8 cellular contexts compared by ENCODE assay signal in genomic region chr2:33033524-33034150, GRCh38.
DNase-seq lines count a peak whose midpoint lies in the region; ATAC-seq and TF ChIP-seq lines count a peak whose summit lies in the region.

No MANE protein-coding gene starts in this region.

- H3K9me3 ChIP-seq in liver (ENCODE audit: control insufficient read depth in 4 of 4, low read length in 3 of 4): no peaks in the 10 kb centered on the region

- TF ChIP-seq RAD21 in liver (IDR thresholded peaks at IDR 0.05): peak; percentile 93 to 98

- H3K4me3 Mint-ChIP-seq in MCF 10A (ENCODE audit: unreplicated experiment): no peak overlapping the region
- no peak overlapping the region for H3K4me3 Mint-ChIP-seq in activated naive CD8-positive, alpha-beta T cell treated with anti-CD3 and anti-CD28 coated beads for 36 hours

- H3K27ac ChIP-seq in liver (ENCODE audit: low read depth in 1 of 2, low read length in 2 of 2): no peak overlapping the region

- H3K27ac Mint-ChIP-seq in MCF 10A (ENCODE audit: low read depth, unreplicated experiment): no peak overlapping the region
- no peak overlapping the region for H3K27ac Mint-ChIP-seq in activated naive CD8-positive, alpha-beta T cell treated with anti-CD3 and anti-CD28 coated beads for 36 hours

- no TSS peak for BruUV-seq in MCF 10A (replicated peaks; lab: Mats Ljungman, UMichigan)

- no peaks in the 10 kb centered on the region for H3K9me3 Mint-ChIP-seq in MCF 10A (ENCODE audit: unreplicated experiment)
- no peaks in the 10 kb centered on the region for H3K9me3 Mint-ChIP-seq in activated naive CD8-positive, alpha-beta T cell treated with anti-CD3 and anti-CD28 coated beads for 36 hours

- POLR2A ChIA-PET in MCF 10A (lab: Yijun Ruan, JAX): interaction anchor here (0.5 to 2.2 kb wide), 3 partner anchors 251 to 260 kb away, joined by 3 to 8 read pairs (median 4); no protein-coding TSS in a partner anchor

- TF ChIP-seq CTCF in MCF 10A (IDR thresholded peaks at IDR 0.05; ENCODE audit: unreplicated experiment) (peak; percentile 62), liver (IDR thresholded peaks at IDR 0.05; ENCODE audit: low read depth, low read length, missing input control) (peak; percentile 76)

- ATAC-seq in HG03175 (IDR thresholded peaks at IDR 0.05; ENCODE audit: unreplicated experiment): no peak
- no peak for ATAC-seq in activated CD4-positive, CD25-positive, alpha-beta regulatory T cell treated with anti-CD3 and anti-CD28 coated beads, Interleukin-2, amount 50 U/mL, for 24 hours
- no peak for ATAC-seq in HG02759 (IDR thresholded peaks at IDR 0.05; ENCODE audit: unreplicated experiment)

- peaks cover 0 to 2% (median 1%) of the 10 kb centered on the region in 4 donors for H3K4me1 ChIP-seq in liver (ENCODE audit: control insufficient read depth in 4 of 4, insufficient read depth in 4 of 4, low read length in 3 of 4)

- H3K27me3 Mint-ChIP-seq in MCF 10A (ENCODE audit: insufficient read depth, unreplicated experiment): no peaks in the 10 kb centered on the region
- H3K27me3 Mint-ChIP-seq in activated naive CD8-positive, alpha-beta T cell treated with anti-CD3 and anti-CD28 coated beads for 36 hours: no peaks in the 10 kb centered on the region

- H3K4me1 Mint-ChIP-seq in MCF 10A (ENCODE audit: insufficient read depth, unreplicated experiment): no peaks in the 10 kb centered on the region
- no peaks in the 10 kb centered on the region for H3K4me1 Mint-ChIP-seq in activated naive CD8-positive, alpha-beta T cell treated with anti-CD3 and anti-CD28 coated beads for 36 hours

- 59% methylated on average over 8 of the region's 8 CpGs for WGBS in liver

- intact Hi-C loops in MCF 10A (cut with micrococcal nuclease): loop anchor here (1.0 to 5.0 kb wide), 8 partner anchors 87 to 549 kb away; partner anchors contain the start of gene LTBP1

- peak; percentile 95 for DNase-seq in DMS 273 (lab: John Stamatoyannopoulos, UW; ENCODE audit: unreplicated experiment)
- peak; percentile 43 to 84 for DNase-seq in NCI-H187 (lab: John Stamatoyannopoulos, UW)
- peak; percentile 45 for DNase-seq in MCF 10A (ENCODE audit: unreplicated experiment)
- no peak for DNase-seq in activated naive CD8-positive, alpha-beta T cell treated with anti-CD3 and anti-CD28 coated beads for 36 hours

- H3K27me3 ChIP-seq in liver (ENCODE audit: control insufficient read depth in 4 of 4, insufficient read depth in 4 of 4, low read length in 3 of 4): no peaks in the 10 kb centered on the region

- no peak overlapping the region for H3K4me3 ChIP-seq in liver (ENCODE audit: low read depth in 1 of 3, low read length in 3 of 3)

- no peaks in the 10 kb centered on the region for H3K36me3 Mint-ChIP-seq in MCF 10A (ENCODE audit: insufficient read depth, unreplicated experiment)
- no peaks in the 10 kb centered on the region for H3K36me3 Mint-ChIP-seq in activated naive CD8-positive, alpha-beta T cell treated with anti-CD3 and anti-CD28 coated beads for 36 hours

- CTCF ChIA-PET in MCF 10A (lab: Yijun Ruan, JAX): interaction anchor here (0.5 to 6.0 kb wide), 93 partner anchors 9 to 553 kb away, joined by 3 to 92 read pairs (median 4); partner anchors contain the start of genes LTBP1 and RASGRP3

- no peak overlapping the region for H3K9ac ChIP-seq in liver (ENCODE audit: low read depth in 1 of 2, low read length in 2 of 2)

- H3K36me3 ChIP-seq in liver (ENCODE audit: control insufficient read depth in 4 of 4, insufficient read depth in 3 of 4, low read depth in 1 of 4, low read length in 3 of 4): no peaks in the 10 kb centered on the region

TF ChIP-seq in liver, 16 proteins besides CTCF, POLR2A, EP300 and RAD21:
- TF ChIP-seq NR2F2 (IDR thresholded peaks at IDR 0.05): no peak
- TF ChIP-seq HNF4G (IDR thresholded peaks at IDR 0.05): no peak
- no peak for TF ChIP-seq REST (IDR thresholded peaks at IDR 0.05)
- no peak for TF ChIP-seq RXRA (IDR thresholded peaks at IDR 0.05)
- TF ChIP-seq TAF1 (conservative IDR thresholded peaks at IDR 0.05): no peak
- no peak for TF ChIP-seq YY1 (IDR thresholded peaks at IDR 0.05)
- TF ChIP-seq, protein P1, sequence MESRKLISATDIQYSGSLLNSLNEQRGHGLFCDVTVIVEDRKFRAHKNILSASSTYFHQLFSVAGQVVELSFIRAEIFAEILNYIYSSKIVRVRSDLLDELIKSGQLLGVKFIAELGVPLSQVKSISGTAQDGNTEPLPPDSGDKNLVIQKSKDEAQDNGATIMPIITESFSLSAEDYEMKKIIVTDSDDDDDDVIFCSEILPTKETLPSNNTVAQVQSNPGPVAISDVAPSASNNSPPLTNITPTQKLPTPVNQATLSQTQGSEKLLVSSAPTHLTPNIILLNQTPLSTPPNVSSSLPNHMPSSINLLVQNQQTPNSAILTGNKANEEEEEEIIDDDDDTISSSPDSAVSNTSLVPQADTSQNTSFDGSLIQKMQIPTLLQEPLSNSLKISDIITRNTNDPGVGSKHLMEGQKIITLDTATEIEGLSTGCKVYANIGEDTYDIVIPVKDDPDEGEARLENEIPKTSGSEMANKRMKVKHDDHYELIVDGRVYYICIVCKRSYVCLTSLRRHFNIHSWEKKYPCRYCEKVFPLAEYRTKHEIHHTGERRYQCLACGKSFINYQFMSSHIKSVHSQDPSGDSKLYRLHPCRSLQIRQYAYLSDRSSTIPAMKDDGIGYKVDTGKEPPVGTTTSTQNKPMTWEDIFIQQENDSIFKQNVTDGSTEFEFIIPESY (IDR thresholded peaks at IDR 0.05): no peak
TF ChIP-seq in liver: peak in this region for 0.
